9 cellular contexts compared by ENCODE assay signal in the genomic region with DNA sequence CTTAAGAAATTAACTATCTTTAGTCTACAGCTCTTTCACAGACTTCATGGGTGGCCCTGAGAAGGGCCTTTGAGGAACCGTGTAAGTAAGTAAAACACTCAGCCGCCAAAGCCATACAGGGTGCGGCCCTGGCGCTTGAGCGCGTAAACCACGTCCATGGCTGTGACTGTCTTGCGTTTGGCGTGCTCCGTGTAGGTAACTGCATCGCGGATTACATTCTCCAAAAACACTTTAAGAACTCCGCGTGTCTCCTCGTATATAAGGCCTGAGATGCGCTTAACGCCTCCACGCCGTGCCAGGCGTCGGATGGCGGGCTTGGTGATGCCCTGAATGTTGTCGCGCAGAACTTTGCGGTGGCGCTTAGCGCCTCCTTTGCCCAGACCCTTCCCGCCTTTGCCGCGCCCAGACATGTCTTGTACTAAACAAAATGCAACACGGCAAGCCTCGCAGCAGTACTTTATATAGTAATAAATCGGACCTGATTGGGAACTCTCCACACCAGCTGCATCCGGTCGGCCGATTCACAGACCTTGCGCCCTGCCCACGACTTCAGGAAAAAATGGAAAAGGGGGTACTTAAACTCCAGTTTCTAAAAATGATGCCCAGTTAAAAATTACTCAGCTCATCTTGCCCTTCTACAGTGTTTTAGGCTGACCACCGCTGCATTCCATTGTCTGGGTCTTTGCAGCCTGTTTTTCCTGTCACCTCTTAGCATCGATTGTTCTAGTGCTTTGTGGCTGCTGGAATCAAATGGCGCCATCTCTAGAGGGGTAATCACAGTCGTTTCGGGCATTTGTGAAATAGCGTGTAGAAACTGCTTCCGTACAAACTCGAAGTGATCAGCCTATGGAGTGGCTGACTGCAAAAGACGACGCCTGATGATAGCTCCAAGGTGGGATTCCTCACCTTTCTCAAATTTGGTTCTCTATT. TPM values are rescaled to one million over a fixed set of nuclear protein-coding genes. Genes with fewer than 3 reads are reported as not detected.
DNase-seq lines count a peak whose midpoint lies in the region; ATAC-seq, FAIRE-seq and TF ChIP-seq lines count a peak whose summit lies in the region.
"Had no signal": no experiment of that assay in that cellular context is flagged by ENCODE, and none has a peak within 500 bp of the region (broad histone marks: within the 10 kb centered on the region; RNA-seq: fewer than 3 reads in every experiment).

No MANE protein-coding gene starts in this region.

- no peaks in the 10 kb centered on the region for H3K79me1 ChIP-seq in H1 (ENCODE audit: low read depth, low read length)

- H3K27me3 ChIP-seq in GM23248 (replicated peaks; ENCODE audit: insufficient read depth), result no peaks in the 10 kb centered on the region
- no peaks in the 10 kb centered on the region for H3K27me3 ChIP-seq in H1 (replicated peaks in 1 of 4; ENCODE audit: control insufficient read depth in 3 of 4, extremely low read depth in 1 of 4, insufficient read depth in 3 of 4, low read length in 3 of 4)
- H3K27me3 ChIP-seq in stomach, result peaks cover 0 to 58% (median 0%) of the 10 kb centered on the region in 3 donors

- H3K9me2 ChIP-seq in GM23248 (ENCODE audit: insufficient read depth), result no peaks in the 10 kb centered on the region

- peak overlapping the region; percentile 93 for H3K9ac ChIP-seq in GM23248
- peak overlapping the region; percentile 86 to 96 (median 94) for H3K9ac ChIP-seq in H1 (replicated peaks in 1 of 4; ENCODE audit: extremely low read depth in 1 of 4, low read depth in 3 of 4, low read length in 3 of 4)
- H3K9ac ChIP-seq: KMS-11 had no signal

- H3K36me3 ChIP-seq in GM23248 (ENCODE audit: low read depth), result no peaks in the 10 kb centered on the region
- no peaks in the 10 kb centered on the region for H3K36me3 ChIP-seq in H1 (ENCODE audit: control insufficient read depth in 2 of 4, insufficient read depth in 4 of 4, low read length in 3 of 4)
- no peaks in the 10 kb centered on the region for H3K36me3 ChIP-seq in mucosa of descending colon (ENCODE audit: low read depth)
- H3K36me3 ChIP-seq in stomach, result no peaks in the 10 kb centered on the region

- H3K79me2 ChIP-seq in GM23248 (ENCODE audit: insufficient read depth), result no peaks in the 10 kb centered on the region
- no peaks in the 10 kb centered on the region for H3K79me2 ChIP-seq in H1 (ENCODE audit: control insufficient read depth in 1 of 2, insufficient read depth in 2 of 2, low read length in 2 of 2)

- TF ChIP-seq EP300 in H1 (IDR thresholded peaks at IDR 0.05; ENCODE audit: borderline replicate concordance in 1 of 2, low read depth in 2 of 2, low read length in 2 of 2) (peak in 1 of 2 experiments; percentile 94; a peak in 1 of 3 replicates), stomach (IDR thresholded peaks at IDR 0.05) (no peak)

- no peak overlapping the region for H2BK15ac ChIP-seq in H1 (ENCODE audit: low read length)

- no peak overlapping the region for H3K14ac ChIP-seq in H1 (ENCODE audit: insufficient read length)

- H2AFZ ChIP-seq in GM23248 (peak overlapping the region; percentile 84), H1 (ENCODE audit: low read length) (no peak overlapping the region)

- peak overlapping the region; percentile 87 for H4K5ac ChIP-seq in H1 (ENCODE audit: insufficient read length, low read depth, low read length)

- DNase-seq in COR-L47 (lab: John Stamatoyannopoulos, UW) (peak; percentile 86), GM23248 (peak; percentile 78), NCI-H2107 (lab: John Stamatoyannopoulos, UW) (peak; percentile 17), H1 (ENCODE audit: low read depth in 1 of 2, low spot score in 2 of 2) (peak in 1 of 2 experiments; percentile 86), mucosa of descending colon (peak; percentile 80 to 86 (median 80)), stomach (peak; percentile 68), COLO829 (ENCODE audit: low spot score) (no peak)
- peak; percentile 69 to 79 for DNase-seq in activated CD4-positive, alpha-beta T cell treated with anti-CD3 and anti-CD28 coated beads, Interleukin-2, amount 50 U/mL, for 48 hours

- CTCF ChIA-PET in H1 (lab: Charles Lee; ENCODE audit: partially characterized antibody), result interaction anchor here (1.0 to 1.6 kb wide), 5 partner anchors 11 to 22 kb away, joined by 3 to 5 read pairs (median 3); a partner anchor contains a TSS

- peak; percentile 72 for ATAC-seq in mucosa of descending colon

- H2BK5ac ChIP-seq in H1 (ENCODE audit: low read depth, low read length), result peak overlapping the region; percentile 98

- POLR2A ChIA-PET in H1 (lab: Charles Lee; ENCODE audit: partially characterized antibody), result interaction anchor here (0.6 to 40.3 kb wide), 37 partner anchors 3 to 1856 kb away, joined by 3 to 3039 read pairs (median 14); partner anchors contain the start of gene ZKSCAN8

- H4K91ac ChIP-seq in H1 (replicated peaks; ENCODE audit: insufficient read length, low read length), result peak overlapping the region; percentile 97

- H3K23me2 ChIP-seq in H1 (ENCODE audit: low read depth, low read length), result peaks cover 7% of the 10 kb centered on the region; the same call in 1 of the 2 replicates

- in situ Hi-C loops in GM23248 (cut with MboI), result loop anchor here (25.0 kb wide), 1 partner anchor 1836 kb away; a partner anchor contains a TSS

- no peak for TF ChIP-seq CTCF in H1 (IDR thresholded peaks at IDR 0.05; ENCODE audit: control extremely low read depth in 1 of 3, insufficient read depth in 1 of 3, low read depth in 1 of 3, low read length in 3 of 3)
- TF ChIP-seq CTCF in mucosa of descending colon (IDR thresholded peaks at IDR 0.05), result no peak
- no peak for TF ChIP-seq CTCF in stomach (IDR thresholded peaks at IDR 0.05)

- WGBS in GM23248 (ENCODE audit: low coverage in 1 of 2, low lambda C conversion rate in 2 of 2, missing lambda C conversion rate in 2 of 2), 2 experiments, result 3 to 5% methylated on average over 48 of the region's 48 CpGs
- WGBS in H1 (ENCODE audit: extremely low coverage in 1 of 2, insufficient coverage in 1 of 2, insufficient read length in 1 of 2, insufficient replicate concordance in 2 of 2, low coverage in 1 of 2, low lambda C conversion rate in 2 of 2, missing lambda C conversion rate in 1 of 2), 2 experiments, result 19% methylated on average over 48 of the region's 48 CpGs; no CpG with 5 or more reads in 1 of the 2 experiments
- 3 to 7% (median 5%) methylated on average over 31 to 48 of the region's 48 CpGs for WGBS in stomach, 5 donors

- peak overlapping the region; percentile 85 for H4K8ac ChIP-seq in H1 (ENCODE audit: extremely low read depth, insufficient read depth, low read length)

- H3K4me3 ChIP-seq in GM23248 (peak overlapping the region; percentile 82), H1 (ENCODE audit: extremely low read depth in 1 of 4, insufficient read depth in 2 of 4, low read depth in 3 of 4, low read length in 4 of 4) (peak overlapping the region; percentile 61 to 73 (median 67)), mucosa of descending colon (peak overlapping the region; percentile 33), stomach (peak overlapping the region; percentile 45 to 59 (median 51))

- H3F3A ChIP-seq in GM23248 (ENCODE audit: insufficient read depth), result peaks cover 31% of the 10 kb centered on the region

- TF ChIP-seq POLR2A in H1 (IDR thresholded peaks at IDR 0.05; ENCODE audit: control extremely low read depth in 1 of 2, low read depth in 2 of 2, low read length in 2 of 2) (peak; percentile 98 to 100), stomach (IDR thresholded peaks at IDR 0.05) (no peak)

- peak overlapping the region; percentile 71 for H3K4ac ChIP-seq in H1 (replicated peaks; ENCODE audit: insufficient read length, low read depth, low read length)

- H3K56ac ChIP-seq in H1 (replicated peaks; ENCODE audit: insufficient read length, low read depth, low read length), result peak overlapping the region; percentile 99

- H3K9me3 ChIP-seq in GM23248 (ENCODE audit: low read depth) (no peaks in the 10 kb centered on the region), H1 (ENCODE audit: insufficient read depth in 2 of 2, low read depth in 1 of 2, low read length in 1 of 2) (no peaks in the 10 kb centered on the region), mucosa of descending colon (no peaks in the 10 kb centered on the region), stomach (no peaks in the 10 kb centered on the region)

- H4K20me1 ChIP-seq in GM23248 (ENCODE audit: insufficient read depth) (no peaks in the 10 kb centered on the region), H1 (replicated peaks in 1 of 2; ENCODE audit: control insufficient read depth in 1 of 2, insufficient read depth in 2 of 2, low read length in 2 of 2) (no peaks in the 10 kb centered on the region)

- no peak for FAIRE-seq in H1 (lab: Jason Lieb, UNC)

- no peaks in the 10 kb centered on the region for H3K4me1 ChIP-seq in GM23248 (ENCODE audit: insufficient read depth)
- H3K4me1 ChIP-seq in H1 (replicated peaks in 1 of 4; ENCODE audit: control insufficient read depth in 3 of 4, insufficient read depth in 4 of 4, low read length in 3 of 4), result peaks cover 0 to 12% (median 8%) of the 10 kb centered on the region in 4 experiments; a peak in 5 of 7 replicates
- peaks cover 12% of the 10 kb centered on the region for H3K4me1 ChIP-seq in mucosa of descending colon (ENCODE audit: low read depth)
- peaks cover 6 to 32% (median 21%) of the 10 kb centered on the region in 4 donors for H3K4me1 ChIP-seq in stomach

- peak overlapping the region; percentile 98 for H2BK120ac ChIP-seq in H1 (replicated peaks; ENCODE audit: low read depth, low read length)

- H3K23ac ChIP-seq in H1 (ENCODE audit: insufficient read length), result no peak overlapping the region

- intact Hi-C loops in mucosa of descending colon (cut with DNase I, micrococcal nuclease) (no loop called here), stomach (cut with DNase I; ENCODE audit: low total_unique reads) (no loop called here)

- H3K4me2 ChIP-seq in GM23248 (ENCODE audit: unreplicated experiment), result peak overlapping the region; percentile 90
- peak overlapping the region; percentile 79 to 92 for H3K4me2 ChIP-seq in H1 (ENCODE audit: insufficient read depth in 1 of 2, low read depth in 2 of 2, low read length in 2 of 2)
- H3K4me2 ChIP-seq: KMS-11 had no signal

- H2BK12ac ChIP-seq in H1 (ENCODE audit: low read depth, low read length), result peak overlapping the region; percentile 95

- H3K27ac ChIP-seq in GM23248 (peak overlapping the region; percentile 92), H1 (ENCODE audit: low read depth, low read length) (peak overlapping the region; percentile 96), stomach (peak overlapping the region; percentile 79 to 94 (median 86))
- H3K27ac ChIP-seq: KMS-11 had no signal

- no peak for TF ChIP-seq RAD21 in H1 (IDR thresholded peaks at IDR 0.05 in 1 of 2, conservative IDR thresholded peaks at IDR 0.05 in 1 of 2; ENCODE audit: low read depth in 2 of 2, low read length in 2 of 2)

- H3K18ac ChIP-seq in H1 (ENCODE audit: extremely low read depth, low read length), result peak overlapping the region; percentile 93; the same call in 1 of the 2 replicates

- H2AK5ac ChIP-seq in H1 (ENCODE audit: low read depth, low read length), result peak overlapping the region; percentile 24; the same call in 1 of the 2 replicates

- peak overlapping the region; percentile 96 for H2BK20ac ChIP-seq in H1 (ENCODE audit: low read length)

RNA-seq across cellular contexts. Expression of gene OR2B2, which starts 38.8 kb away (rescaled TPM):
- not detected in 2 replicates for total RNA-seq in GM23248 (2014; rRNA removed; shearing (Covaris generic))
- not detected in 2 replicates for polyA plus RNA-seq in GM23248 (2016; fragmentation: Nextera tagmentation; extraction: Ambion mirVana)
- total RNA-seq in H1 (2021; fragmentation: NEBNext Ultra II Directional; extraction: Animal tissue kit (Norgen Biotek cat#: 25700)), result not detected in 2 replicates
- not detected in 2 replicates for polyA plus RNA-seq in H1 (2011; rRNA removed)
- polyA plus RNA-seq in H1 (2011; cell fraction: cytosol; rRNA removed), result not detected
- polyA plus RNA-seq in H1 (2011; cell fraction: nucleus; rRNA removed), result not detected
- not detected in 4 replicates for polyA plus RNA-seq in H1 (2012, experiment 1 of 2)
- polyA plus RNA-seq in H1 (2012, experiment 2 of 2), result not detected
- polyA plus RNA-seq in H1 (2013, experiment 1 of 2), result not detected
- polyA plus RNA-seq in H1 (2013, experiment 2 of 2), result not detected
- not detected in 2 replicates for polyA minus RNA-seq in H1 (2011; rRNA and poly(A)+ RNA removed)
- not detected for polyA minus RNA-seq in H1 (2011; cell fraction: cytosol; rRNA and poly(A)+ RNA removed)
- polyA minus RNA-seq in H1 (2011; cell fraction: nucleus; rRNA and poly(A)+ RNA removed), result not detected
- not detected for total RNA-seq in mucosa of descending colon
- not detected for total RNA-seq in stomach
- polyA plus RNA-seq in stomach, result not detected

Comparison
In these comparisons a context has a peak if more than half of its experiments do, and no peak if none do; other contexts are left out.
1. POLR2A ChIP-seq: peak in H1 (2 of 2); none in stomach (0 of 4).
2. Peak in every context shown above with its lines, with median percentiles within 50 percentile points of each other: H3K27ac ChIP-seq and H3K4me3 ChIP-seq.